Comparison of ENCODE assay signal across 11 cellular contexts in genomic region chr7:26102176-26102575, GRCh38. TPM values are rescaled to one million over a fixed set of nuclear protein-coding genes. Genes with fewer than 3 reads are reported as not detected.
DNase-seq lines count a peak whose midpoint lies in the region; ATAC-seq, FAIRE-seq and TF ChIP-seq lines count a peak whose summit lies in the region.
"Had no signal": no experiment of that assay in that cellular context is flagged by ENCODE, and none has a peak within 500 bp of the region (broad histone marks: within the 10 kb centered on the region; RNA-seq: fewer than 3 reads in every experiment).

No MANE protein-coding gene starts in this region.

- DNase-seq in CD4-positive, CD25-positive, alpha-beta regulatory T cell: no peak
- no peak for DNase-seq in GM19239 (ENCODE audit: insufficient read length, low spot score)
- peak in 1 of 7 donors; percentile 41 for DNase-seq in adrenal gland
- DNase-seq in neuronal stem cell (ENCODE audit: low spot score): no peak
- no peak for DNase-seq in central memory CD4-positive, alpha-beta T cell
- no peak for DNase-seq in Caco-2
- DNase-seq in HK-2 (ENCODE audit: unreplicated experiment): no peak
- DNase-seq: amniotic stem cell; NCI-H524 treated with DMSO at 0.1 percent for 48 hours; stimulated activated CD4-positive, alpha-beta T cell treated with anti-CD3 and anti-CD28 coated beads, Interleukin-1b, Interleukin-23, amount 100 ng/mL, for 48 hours had no signal

- TF ChIP-seq CTCF in adrenal gland (IDR thresholded peaks at IDR 0.05) (no peak), Caco-2 (IDR thresholded peaks at IDR 0.05; ENCODE audit: insufficient read depth in 1 of 2, low read depth in 1 of 2, low read length in 1 of 2, severe bottlenecking in 1 of 2, unreplicated experiment in 1 of 2) (no peak)

- peak overlapping the region; percentile 91 for H2AFZ ChIP-seq in neuronal stem cell (ENCODE audit: low read length)

- H3K9ac ChIP-seq in neuronal stem cell (ENCODE audit: low read depth, low read length, poor library complexity): no peak overlapping the region

- no peaks in the 10 kb centered on the region for H3K27me3 ChIP-seq in CD4-positive, CD25-positive, alpha-beta regulatory T cell (ENCODE audit: control insufficient read depth, insufficient read depth, low read length)
- H3K27me3 ChIP-seq in adrenal gland: no peaks in the 10 kb centered on the region
- H3K27me3 ChIP-seq in neuronal stem cell (ENCODE audit: control insufficient read depth in 3 of 3, insufficient read depth in 3 of 3, low read depth in 1 of 3, low read length in 3 of 3): no peaks in the 10 kb centered on the region
- no peaks in the 10 kb centered on the region for H3K27me3 ChIP-seq in Caco-2 (replicated peaks; ENCODE audit: control insufficient read depth, insufficient read depth, low read length)

- H3K18ac ChIP-seq in neuronal stem cell (ENCODE audit: low read length): peak overlapping the region; percentile 89

- H3K23ac ChIP-seq in neuronal stem cell (ENCODE audit: low read depth, low read length, poor library complexity): no peak overlapping the region

- H4K8ac ChIP-seq in neuronal stem cell (ENCODE audit: low read depth, low read length): no peak overlapping the region

- peak overlapping the region; percentile 91 for H2AK5ac ChIP-seq in neuronal stem cell (ENCODE audit: low read depth, low read length)

- CTCF ChIA-PET in Caco-2 (lab: Charles Lee): no interaction called here

- peak; percentile 8 for FAIRE-seq in GM19239 (lab: Jason Lieb, UNC)

- POLR2A ChIA-PET in Caco-2 (lab: Charles Lee): no interaction called here

- H4K91ac ChIP-seq in neuronal stem cell (ENCODE audit: low read depth, low read length, poor library complexity): no peak overlapping the region

- H2BK5ac ChIP-seq in neuronal stem cell (ENCODE audit: low read length): no peak overlapping the region

- peak overlapping the region; percentile 51 for H3K4me3 ChIP-seq in CD4-positive, CD25-positive, alpha-beta regulatory T cell (ENCODE audit: low read depth, low read length)
- H3K4me3 ChIP-seq in adrenal gland (peak overlapping the region in 1 of 4 donors; percentile 0), neuronal stem cell (ENCODE audit: low read length in 2 of 2) (peak overlapping the region in 1 of 2 donors; percentile 51), Caco-2 (ENCODE audit: low read depth, low read length) (no peak overlapping the region)

- no peaks in the 10 kb centered on the region for H3K36me3 ChIP-seq in CD4-positive, CD25-positive, alpha-beta regulatory T cell (ENCODE audit: control insufficient read depth, insufficient read depth, low read length)
- no peaks in the 10 kb centered on the region for H3K36me3 ChIP-seq in adrenal gland (replicated peaks in 1 of 2)
- peaks cover 0 to 16% of the 10 kb centered on the region in 2 donors for H3K36me3 ChIP-seq in neuronal stem cell (replicated peaks in 1 of 2; ENCODE audit: control insufficient read depth in 2 of 2, insufficient read depth in 2 of 2, low read length in 2 of 2)
- H3K36me3 ChIP-seq in Caco-2 (ENCODE audit: control insufficient read depth, insufficient read depth, low read length): no peaks in the 10 kb centered on the region

- peak overlapping the region in 2 of 4 donors; percentile 79 to 82 for H3K4me3 Mint-ChIP-seq in CD4-positive, CD25-positive, alpha-beta regulatory T cell
- no peak overlapping the region for H3K4me3 Mint-ChIP-seq in Caco-2 (ENCODE audit: unreplicated experiment)

- H3K27ac ChIP-seq in CD4-positive, CD25-positive, alpha-beta regulatory T cell (ENCODE audit: insufficient read depth, low read length, poor library complexity, severe bottlenecking): peak overlapping the region; percentile 34
- H3K27ac ChIP-seq in adrenal gland: peak overlapping the region in 3 of 5 donors; percentile 15 to 84 (median 20)
- H3K27ac ChIP-seq in neuronal stem cell (replicated peaks; ENCODE audit: low read length): peak overlapping the region; percentile 71

- H3K27ac Mint-ChIP-seq in CD4-positive, CD25-positive, alpha-beta regulatory T cell: peak overlapping the region; percentile 92 to 97 (median 94)
- H3K27ac Mint-ChIP-seq in Caco-2 (ENCODE audit: unreplicated experiment): no peak overlapping the region

- no TSS peak for BruUV-seq in Caco-2 (replicated peaks; lab: Mats Ljungman, UMichigan)

- no peaks in the 10 kb centered on the region for H3K27me3 Mint-ChIP-seq in CD4-positive, CD25-positive, alpha-beta regulatory T cell
- no peaks in the 10 kb centered on the region for H3K27me3 Mint-ChIP-seq in Caco-2 (ENCODE audit: insufficient read depth, unreplicated experiment)

- no peaks in the 10 kb centered on the region for H3K9me3 ChIP-seq in CD4-positive, CD25-positive, alpha-beta regulatory T cell (ENCODE audit: control insufficient read depth in 2 of 2, low read length in 2 of 2)
- H3K9me3 ChIP-seq in adrenal gland (replicated peaks in 1 of 3) (no peaks in the 10 kb centered on the region), neuronal stem cell (replicated peaks in 1 of 2; ENCODE audit: control insufficient read depth in 2 of 2, insufficient read depth in 1 of 2, low read depth in 1 of 2, low read length in 2 of 2) (no peaks in the 10 kb centered on the region), Caco-2 (no peaks in the 10 kb centered on the region)

- ATAC-seq in CD4-positive, CD25-positive, alpha-beta regulatory T cell (ENCODE audit: low read depth in 2 of 2): no peak
- ATAC-seq in HG02884 (IDR thresholded peaks at IDR 0.05; ENCODE audit: unreplicated experiment): no peak

- H3K4ac ChIP-seq in neuronal stem cell (ENCODE audit: low read length): no peak overlapping the region

- H3K4me2 ChIP-seq in neuronal stem cell (ENCODE audit: insufficient read depth, low read length, poor library complexity, severe bottlenecking): no peak overlapping the region

- intact Hi-C loops in adrenal gland (cut with DNase I): no loop called here
- intact Hi-C loops in Caco-2 (cut with micrococcal nuclease; ENCODE audit: unreplicated experiment): no loop called here

- H3K9me3 Mint-ChIP-seq in CD4-positive, CD25-positive, alpha-beta regulatory T cell: no peaks in the 10 kb centered on the region
- H3K9me3 Mint-ChIP-seq in Caco-2 (ENCODE audit: unreplicated experiment): no peaks in the 10 kb centered on the region

- peaks cover 50% of the 10 kb centered on the region for H3K4me1 ChIP-seq in CD4-positive, CD25-positive, alpha-beta regulatory T cell (ENCODE audit: control insufficient read depth, insufficient read depth, low read length, poor library complexity, severe bottlenecking)
- H3K4me1 ChIP-seq in adrenal gland (replicated peaks in 1 of 2): no peaks in the 10 kb centered on the region
- H3K4me1 ChIP-seq in neuronal stem cell (ENCODE audit: control insufficient read depth in 2 of 2, insufficient read depth in 1 of 2, low read depth in 1 of 2, low read length in 2 of 2): peaks cover 14 to 17% of the 10 kb centered on the region in 2 donors
- no peaks in the 10 kb centered on the region for H3K4me1 ChIP-seq in Caco-2

- H2BK120ac ChIP-seq in neuronal stem cell (ENCODE audit: low read depth, low read length): no peak overlapping the region

- WGBS in adrenal gland, 4 donors: 76 to 92% (median 88%) methylated on average over 4 of the region's 4 CpGs
- no CpG with 5 or more reads among the region's 4 CpGs for WGBS in neuronal stem cell (ENCODE audit: extremely low coverage in 2 of 2, insufficient read length in 2 of 2, insufficient replicate concordance in 1 of 2), 2 donors

- no peaks in the 10 kb centered on the region for H3K36me3 Mint-ChIP-seq in CD4-positive, CD25-positive, alpha-beta regulatory T cell
- no peaks in the 10 kb centered on the region for H3K36me3 Mint-ChIP-seq in Caco-2 (ENCODE audit: insufficient read depth, unreplicated experiment)

- peak overlapping the region; percentile 93 for H2BK12ac ChIP-seq in neuronal stem cell (ENCODE audit: low read length)

- no peak overlapping the region for H3K14ac ChIP-seq in neuronal stem cell (ENCODE audit: low read length)

- H2BK15ac ChIP-seq in neuronal stem cell (ENCODE audit: low read length): no peak overlapping the region

- H3K4me1 Mint-ChIP-seq in CD4-positive, CD25-positive, alpha-beta regulatory T cell: peaks cover 13 to 60% (median 22%) of the 10 kb centered on the region in 4 donors
- peaks cover 11% of the 10 kb centered on the region for H3K4me1 Mint-ChIP-seq in Caco-2 (ENCODE audit: low read depth, unreplicated experiment)

- no peak for TF ChIP-seq POLR2A in adrenal gland (IDR thresholded peaks at IDR 0.05)

- H3K79me1 ChIP-seq in neuronal stem cell (ENCODE audit: low read depth, low read length): no peaks in the 10 kb centered on the region

RNA-seq across cellular contexts. Expression of gene NFE2L3, which starts 49.8 kb away (rescaled TPM):
- total RNA-seq in CD4-positive, CD25-positive, alpha-beta regulatory T cell: 10.9 TPM
- 10 to 100 TPM in 3 of 4 donors, 1 to 10 TPM in 1; 8.8 to 13.9 (median 13.2) TPM for polyA plus RNA-seq in CD4-positive, CD25-positive, alpha-beta regulatory T cell
- total RNA-seq in adrenal gland (1 to 10 TPM in 4 of 8 donors, under 1 TPM in 4; 0.16 to 4.0 (median 0.96) TPM), Caco-2 (2022) (38.4 and 39.2 TPM in 2 replicates)
- polyA plus RNA-seq in adrenal gland: under 1 TPM; 0.48 to 0.77 (median 0.60) TPM
- polyA plus RNA-seq in neuronal stem cell (2013, experiment 1 of 2): 4.0 TPM
- 4.1 TPM for polyA plus RNA-seq in neuronal stem cell (2013, experiment 2 of 2)

Comparison
In these comparisons a context has a peak if more than half of its experiments do, and no peak if none do; other contexts are left out.
1. H3K27ac ChIP-seq: peak in every context shown above with its lines; median percentile 71 in neuronal stem cell; 34 in CD4-positive, CD25-positive, alpha-beta regulatory T cell; 20 in adrenal gland.